8 cellular contexts compared by ENCODE assay signal in the genomic region with DNA sequence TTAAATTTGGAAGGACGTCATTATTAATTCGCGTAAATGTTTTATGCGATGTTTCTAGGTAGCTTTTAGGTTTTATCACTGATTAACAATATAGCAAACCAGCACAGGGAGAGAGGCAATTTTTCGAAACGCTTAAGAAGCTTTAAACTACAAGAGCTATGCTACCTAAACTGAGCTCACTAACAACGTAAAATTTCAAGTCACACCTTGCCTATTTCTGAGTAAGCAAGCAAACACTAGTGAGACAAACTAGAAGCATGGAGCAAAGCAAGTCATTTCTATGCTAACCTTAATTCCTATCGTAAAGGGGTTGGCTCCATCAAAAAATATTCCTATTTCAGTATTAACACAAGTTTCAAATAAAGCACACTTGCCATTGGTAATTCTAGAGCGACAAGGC.
DNase-seq lines count a peak whose midpoint lies in the region; ATAC-seq and TF ChIP-seq lines count a peak whose summit lies in the region.

No MANE protein-coding gene starts in this region.

- H3K27ac Mint-ChIP-seq in nephron, result peak overlapping the region; percentile 24 to 92 (median 86)

- DNase-seq in coronary artery (ENCODE audit: low spot score) (no peak), UCSD-AML1 (lab: John Stamatoyannopoulos, UW; ENCODE audit: unreplicated experiment) (no peak), GM19240 (ENCODE audit: insufficient read length, low spot score) (no peak)

- no peaks in the 10 kb centered on the region for H3F3A ChIP-seq in Loucy (ENCODE audit: low read depth)

- H3K27me3 ChIP-seq in BLaER1 treated with 17β-estradiol and CSF1 and Interleukin-3, amounts not matched to agents 10 nM and 100 nM, result no peaks in the 10 kb centered on the region
- peaks cover 4% of the 10 kb centered on the region for H3K27me3 ChIP-seq in Loucy (ENCODE audit: insufficient read depth, low read length, poor library complexity, severe bottlenecking)

- H3K27ac ChIP-seq in BLaER1 treated with 17β-estradiol and CSF1 and Interleukin-3, amounts not matched to agents 10 nM and 100 nM, result peak overlapping the region in 9 of 11 experiments; percentile 89 to 98 (median 93); a peak in 10 of 22 replicates
- H3K27ac ChIP-seq in coronary artery, result peak overlapping the region; percentile 96 to 99

- H3K4me2 ChIP-seq in BLaER1 treated with 17β-estradiol and CSF1 and Interleukin-3, amounts not matched to agents 10 nM and 100 nM, result peak overlapping the region; percentile 78 to 96 (median 87)
- H3K4me2 ChIP-seq in Loucy (ENCODE audit: low read depth, low read length, poor library complexity, severe bottlenecking), result peak overlapping the region; percentile 98

- peaks cover 25% of the 10 kb centered on the region for H3K4me1 Mint-ChIP-seq in nephron

- peak overlapping the region; percentile 89 to 98 (median 93) for H3K9ac ChIP-seq in BLaER1 treated with 17β-estradiol and CSF1 and Interleukin-3, amounts not matched to agents 10 nM and 100 nM
- H3K9ac ChIP-seq in Loucy (ENCODE audit: low read depth, low read length, poor library complexity, severe bottlenecking), result peak overlapping the region; percentile 86

- H3K4me3 ChIP-seq in BLaER1 treated with 17β-estradiol and CSF1 and Interleukin-3, amounts not matched to agents 10 nM and 100 nM, result peak overlapping the region; percentile 69 to 99 (median 96)
- H3K4me3 ChIP-seq in Loucy (ENCODE audit: low read length, poor library complexity, severe bottlenecking) (peak overlapping the region; percentile 97), coronary artery (peak overlapping the region; percentile 100)

- peaks cover 0 to 7% (median 0%) of the 10 kb centered on the region in 11 experiments; a peak in 6 of 22 replicates for H3K36me3 ChIP-seq in BLaER1 treated with 17β-estradiol and CSF1 and Interleukin-3, amounts not matched to agents 10 nM and 100 nM
- no peaks in the 10 kb centered on the region for H3K36me3 ChIP-seq in Loucy (ENCODE audit: insufficient read depth, low read length)

- peaks cover 0 to 53% (median 12%) of the 10 kb centered on the region in 11 experiments; a peak in 13 of 22 replicates for H4K20me1 ChIP-seq in BLaER1 treated with 17β-estradiol and CSF1 and Interleukin-3, amounts not matched to agents 10 nM and 100 nM
- peaks cover 24% of the 10 kb centered on the region for H4K20me1 ChIP-seq in Loucy (ENCODE audit: insufficient read depth, low read length, poor library complexity, severe bottlenecking)

- no peaks in the 10 kb centered on the region for H3K36me3 Mint-ChIP-seq in nephron (ENCODE audit: low read depth)

- H3K9me3 ChIP-seq in BLaER1 treated with 17β-estradiol and CSF1 and Interleukin-3, amounts not matched to agents 10 nM and 100 nM (replicated peaks in 1 of 11), result peaks cover 0 to 10% (median 5%) of the 10 kb centered on the region in 11 experiments; a peak in 7 of 22 replicates
- no peaks in the 10 kb centered on the region for H3K9me3 ChIP-seq in Loucy (ENCODE audit: insufficient read depth, low read depth, low read length)

- H3K4me1 ChIP-seq in BLaER1 treated with 17β-estradiol and CSF1 and Interleukin-3, amounts not matched to agents 10 nM and 100 nM, result peaks cover 32 to 52% (median 40%) of the 10 kb centered on the region in 10 experiments
- peaks cover 33% of the 10 kb centered on the region for H3K4me1 ChIP-seq in Loucy (ENCODE audit: insufficient read depth, low read length, poor library complexity, severe bottlenecking)

- H3K9me2 ChIP-seq in Loucy (replicated peaks; ENCODE audit: low read depth, low read length), result no peaks in the 10 kb centered on the region

- ATAC-seq in HG02678 (IDR thresholded peaks at IDR 0.05; ENCODE audit: unreplicated experiment) (no peak), HG03442 (IDR thresholded peaks at IDR 0.05; ENCODE audit: unreplicated experiment) (no peak)

- H3K79me2 ChIP-seq in Loucy (ENCODE audit: insufficient read depth, low read length), result peaks cover 58% of the 10 kb centered on the region

- H2AFZ ChIP-seq in Loucy (ENCODE audit: low read length), result no peak overlapping the region

- peak overlapping the region; percentile 75 to 97 (median 93) for H3K4me3 Mint-ChIP-seq in nephron

- peaks cover 10% of the 10 kb centered on the region for H3K27me3 Mint-ChIP-seq in nephron (ENCODE audit: low read depth)

- H3K9me3 Mint-ChIP-seq in nephron, result no peaks in the 10 kb centered on the region

- no peak for TF ChIP-seq CTCF in Loucy (conservative IDR thresholded peaks at IDR 0.05; ENCODE audit: low read length)
- no peak for TF ChIP-seq CTCF in coronary artery (IDR thresholded peaks at IDR 0.05)
- TF ChIP-seq CTCF in nephron (IDR thresholded peaks at IDR 0.05; ENCODE audit: unreplicated experiment in 3 of 3), result no peak
